Comparison of ENCODE assay signal across 8 cellular contexts in genomic region chr5:8756498-8757084, GRCh38.
DNase-seq lines count a peak whose midpoint lies in the region; TF ChIP-seq lines count a peak whose summit lies in the region.

No MANE protein-coding gene starts in this region.

- H3K9me3 Mint-ChIP-seq in activated T-helper 1 cell treated with anti-CD3 and anti-CD28 coated beads, Interleukin-12 subunit alpha, Interleukin-12 subunit beta, Interleukin-2, Interleukin-4 antibody, amounts not matched to agents 30 ng/mL and 10 ng/mL and 1 ng/mL, durations not matched to agents 14 hours and 24 hours and 36 hours: peaks cover 37% of the 10 kb centered on the region

- peak; percentile 15 for DNase-seq in GM13976 (ENCODE audit: low spot score)
- peak; percentile 38 for DNase-seq in NCI-H1694 (lab: John Stamatoyannopoulos, UW)
- DNase-seq in astrocyte of the cerebellum (ENCODE audit: low read depth): peak; percentile 36
- DNase-seq in cerebellar cortex (ENCODE audit: low spot score): no peak
- no peak for DNase-seq in NCI-H226
- no peak for DNase-seq in UCSD-AML1 (lab: John Stamatoyannopoulos, UW; ENCODE audit: unreplicated experiment)
- no peak for DNase-seq in activated T-helper 1 cell treated with anti-CD3 and anti-CD28 coated beads, Interleukin-12 subunit alpha, Interleukin-12 subunit beta, Interleukin-2, Interleukin-4 antibody, amounts not matched to agents 30 ng/mL and 10 ng/mL and 1 ng/mL, durations not matched to agents 14 hours and 24 hours and 36 hours (ENCODE audit: low spot score)

- H3K9ac ChIP-seq in liver (ENCODE audit: low read depth in 1 of 2, low read length in 2 of 2): no peak overlapping the region

- intact Hi-C loops in activated T-helper 1 cell treated with anti-CD3 and anti-CD28 coated beads, Interleukin-12 subunit alpha, Interleukin-12 subunit beta, Interleukin-2, Interleukin-4 antibody, amounts not matched to agents 30 ng/mL and 10 ng/mL and 1 ng/mL, durations not matched to agents 14 hours and 24 hours and 36 hours (cut with micrococcal nuclease): no loop called here

- in situ Hi-C loops in GM13976 (cut with MboI; ENCODE audit: low sequenced_read_pairs, unreplicated experiment) (no loop called here), astrocyte of the cerebellum (cut with HindIII; ENCODE audit: low sequenced_read_pairs) (no loop called here)

- H3K27me3 Mint-ChIP-seq in activated T-helper 1 cell treated with anti-CD3 and anti-CD28 coated beads, Interleukin-12 subunit alpha, Interleukin-12 subunit beta, Interleukin-2, Interleukin-4 antibody, amounts not matched to agents 30 ng/mL and 10 ng/mL and 1 ng/mL, durations not matched to agents 14 hours and 24 hours and 36 hours (ENCODE audit: insufficient read depth): no peaks in the 10 kb centered on the region

- TF ChIP-seq RAD21 in liver (IDR thresholded peaks at IDR 0.05): peak; percentile 50 to 71

- 65% methylated on average over 2 of the region's 2 CpGs for WGBS in liver

- H3K4me3 ChIP-seq in astrocyte of the cerebellum (ENCODE audit: low read depth, low read length): no peak overlapping the region
- no peak overlapping the region for H3K4me3 ChIP-seq in liver (ENCODE audit: low read depth in 1 of 3, low read length in 3 of 3)

- H3K36me3 Mint-ChIP-seq in activated T-helper 1 cell treated with anti-CD3 and anti-CD28 coated beads, Interleukin-12 subunit alpha, Interleukin-12 subunit beta, Interleukin-2, Interleukin-4 antibody, amounts not matched to agents 30 ng/mL and 10 ng/mL and 1 ng/mL, durations not matched to agents 14 hours and 24 hours and 36 hours (ENCODE audit: low read depth): no peaks in the 10 kb centered on the region

- peaks cover 0 to 4% (median 0%) of the 10 kb centered on the region in 4 donors for H3K9me3 ChIP-seq in liver (ENCODE audit: control insufficient read depth in 4 of 4, low read length in 3 of 4)

- no peak overlapping the region for H3K27ac ChIP-seq in liver (ENCODE audit: low read depth in 1 of 2, low read length in 2 of 2)

- H3K4me3 Mint-ChIP-seq in activated T-helper 1 cell treated with anti-CD3 and anti-CD28 coated beads, Interleukin-12 subunit alpha, Interleukin-12 subunit beta, Interleukin-2, Interleukin-4 antibody, amounts not matched to agents 30 ng/mL and 10 ng/mL and 1 ng/mL, durations not matched to agents 14 hours and 24 hours and 36 hours: no peak overlapping the region

- no peaks in the 10 kb centered on the region for H3K4me1 ChIP-seq in liver (ENCODE audit: control insufficient read depth in 4 of 4, insufficient read depth in 4 of 4, low read length in 3 of 4)

- H3K4me1 Mint-ChIP-seq in activated T-helper 1 cell treated with anti-CD3 and anti-CD28 coated beads, Interleukin-12 subunit alpha, Interleukin-12 subunit beta, Interleukin-2, Interleukin-4 antibody, amounts not matched to agents 30 ng/mL and 10 ng/mL and 1 ng/mL, durations not matched to agents 14 hours and 24 hours and 36 hours (ENCODE audit: low read depth): no peaks in the 10 kb centered on the region

- H3K27me3 ChIP-seq in liver (ENCODE audit: control insufficient read depth in 4 of 4, insufficient read depth in 4 of 4, low read length in 3 of 4): peaks cover 0 to 3% (median 0%) of the 10 kb centered on the region in 4 donors

- no peak overlapping the region for H3K27ac Mint-ChIP-seq in activated T-helper 1 cell treated with anti-CD3 and anti-CD28 coated beads, Interleukin-12 subunit alpha, Interleukin-12 subunit beta, Interleukin-2, Interleukin-4 antibody, amounts not matched to agents 30 ng/mL and 10 ng/mL and 1 ng/mL, durations not matched to agents 14 hours and 24 hours and 36 hours

- no peaks in the 10 kb centered on the region for H3K36me3 ChIP-seq in liver (ENCODE audit: control insufficient read depth in 4 of 4, insufficient read depth in 3 of 4, low read depth in 1 of 4, low read length in 3 of 4)

- TF ChIP-seq CTCF in GM13976 (IDR thresholded peaks at IDR 0.05; ENCODE audit: borderline replicate concordance, control extremely low read depth, extremely low read depth, insufficient read depth, missing control alignments) (no peak), astrocyte of the cerebellum (IDR thresholded peaks at IDR 0.05; ENCODE audit: low read depth, low read length, missing control alignments) (peak; percentile 61), liver (IDR thresholded peaks at IDR 0.05; ENCODE audit: low read depth, low read length, missing input control) (peak; percentile 21)

TF ChIP-seq in liver, 16 proteins besides CTCF, POLR2A, EP300 and RAD21:
- TF ChIP-seq TAF1 (conservative IDR thresholded peaks at IDR 0.05) (no peak), RXRA (IDR thresholded peaks at IDR 0.05) (no peak), HNF4A (conservative IDR thresholded peaks at IDR 0.05) (no peak), EGR1 (IDR thresholded peaks at IDR 0.05; ENCODE audit: low read depth in 2 of 2) (no peak), NR2F2 (IDR thresholded peaks at IDR 0.05) (no peak)
TF ChIP-seq in liver: peak in this region for 0.

Comparison
In these comparisons a context has a peak if more than half of its experiments do, and no peak if none do; other contexts are left out.
1. DNase-seq: peak in GM13976 (single experiment), NCI-H1694 (single experiment) and astrocyte of the cerebellum (single experiment); none in cerebellar cortex (single experiment), NCI-H226 (single experiment), UCSD-AML1 (single experiment) and activated T-helper 1 cell treated with anti-CD3 and anti-CD28 coated beads, Interleukin-12 subunit alpha, Interleukin-12 subunit beta, Interleukin-2, Interleukin-4 antibody, amounts not matched to agents 30 ng/mL and 10 ng/mL and 1 ng/mL, durations not matched to agents 14 hours and 24 hours and 36 hours (single experiment).